Comparison of ENCODE assay signal across 1 cellular context in the genomic region with DNA sequence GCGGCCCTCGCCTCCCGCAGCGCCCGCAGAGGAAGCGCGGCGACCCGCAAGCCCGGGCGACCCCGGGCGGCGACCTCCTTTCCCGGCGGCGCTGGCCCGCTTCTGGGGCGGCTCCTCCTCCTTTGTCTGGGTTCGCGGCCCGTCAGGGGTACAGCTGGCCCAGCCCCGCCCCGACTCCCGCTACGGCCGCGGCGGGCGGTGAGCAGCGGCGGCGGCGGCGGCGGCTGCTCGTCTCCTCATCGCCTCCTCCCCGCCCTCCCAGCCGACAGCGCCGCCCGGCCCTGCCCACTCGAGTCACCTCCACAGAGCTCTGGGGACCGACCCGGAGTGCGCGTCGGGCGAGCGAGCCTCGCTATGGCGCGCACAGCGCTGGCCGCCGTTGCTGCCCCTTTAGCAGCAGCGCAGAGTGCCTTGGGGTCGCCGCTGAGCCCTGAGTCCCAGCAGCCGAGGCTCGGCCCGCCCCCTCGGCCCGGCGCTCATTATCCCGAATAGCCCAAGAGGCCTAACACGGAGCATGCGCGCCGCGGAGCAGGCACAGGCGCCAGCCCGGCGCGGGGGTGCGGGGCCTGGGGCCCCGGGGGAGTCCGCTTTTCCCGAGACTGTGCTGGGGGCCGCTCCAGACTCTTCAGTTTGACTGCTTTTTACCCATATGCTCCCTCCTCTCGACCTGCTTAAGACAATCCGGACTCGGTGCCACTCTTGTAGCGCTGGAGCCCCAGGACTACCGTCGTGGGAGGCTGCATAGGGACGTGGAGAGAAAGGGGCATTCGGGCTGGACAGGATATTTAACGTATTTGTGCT.
TF ChIP-seq lines count a peak whose summit lies in the region.

TSS of gene SOS2 (minus strand) at position 104 of the 801 bp plus-strand sequence. CDS start 295 bp downstream, outside the sequence.

TF ChIP-seq in HepG2, 621 proteins besides CTCF, POLR2A, EP300 and RAD21 (continued from another document and continues in another):
- no peak for TF ChIP-seq GRHL1 (CRISPR knock-in tag; conservative IDR thresholded peaks at IDR 0.05)
- no peak for TF ChIP-seq ZNF773 (CRISPR knock-in tag; IDR thresholded peaks at IDR 0.05; ENCODE audit: borderline replicate concordance)
- TF ChIP-seq, protein P1, sequence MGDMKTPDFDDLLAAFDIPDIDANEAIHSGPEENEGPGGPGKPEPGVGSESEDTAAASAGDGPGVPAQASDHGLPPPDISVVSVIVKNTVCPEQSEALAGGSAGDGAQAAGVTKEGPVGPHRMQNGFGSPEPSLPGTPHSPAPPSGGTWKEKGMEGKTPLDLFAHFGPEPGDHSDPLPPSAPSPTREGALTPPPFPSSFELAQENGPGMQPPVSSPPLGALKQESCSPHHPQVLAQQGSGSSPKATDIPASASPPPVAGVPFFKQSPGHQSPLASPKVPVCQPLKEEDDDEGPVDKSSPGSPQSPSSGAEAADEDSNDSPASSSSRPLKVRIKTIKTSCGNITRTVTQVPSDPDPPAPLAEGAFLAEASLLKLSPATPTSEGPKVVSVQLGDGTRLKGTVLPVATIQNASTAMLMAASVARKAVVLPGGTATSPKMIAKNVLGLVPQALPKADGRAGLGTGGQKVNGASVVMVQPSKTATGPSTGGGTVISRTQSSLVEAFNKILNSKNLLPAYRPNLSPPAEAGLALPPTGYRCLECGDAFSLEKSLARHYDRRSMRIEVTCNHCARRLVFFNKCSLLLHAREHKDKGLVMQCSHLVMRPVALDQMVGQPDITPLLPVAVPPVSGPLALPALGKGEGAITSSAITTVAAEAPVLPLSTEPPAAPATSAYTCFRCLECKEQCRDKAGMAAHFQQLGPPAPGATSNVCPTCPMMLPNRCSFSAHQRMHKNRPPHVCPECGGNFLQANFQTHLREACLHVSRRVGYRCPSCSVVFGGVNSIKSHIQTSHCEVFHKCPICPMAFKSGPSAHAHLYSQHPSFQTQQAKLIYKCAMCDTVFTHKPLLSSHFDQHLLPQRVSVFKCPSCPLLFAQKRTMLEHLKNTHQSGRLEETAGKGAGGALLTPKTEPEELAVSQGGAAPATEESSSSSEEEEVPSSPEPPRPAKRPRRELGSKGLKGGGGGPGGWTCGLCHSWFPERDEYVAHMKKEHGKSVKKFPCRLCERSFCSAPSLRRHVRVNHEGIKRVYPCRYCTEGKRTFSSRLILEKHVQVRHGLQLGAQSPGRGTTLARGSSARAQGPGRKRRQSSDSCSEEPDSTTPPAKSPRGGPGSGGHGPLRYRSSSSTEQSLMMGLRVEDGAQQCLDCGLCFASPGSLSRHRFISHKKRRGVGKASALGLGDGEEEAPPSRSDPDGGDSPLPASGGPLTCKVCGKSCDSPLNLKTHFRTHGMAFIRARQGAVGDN (CRISPR knock-in tag; IDR thresholded peaks at IDR 0.05), result peak; percentile 88
- TF ChIP-seq ZNF879 (CRISPR knock-in tag; IDR thresholded peaks at IDR 0.05), result no peak
- TF ChIP-seq, protein P2, sequence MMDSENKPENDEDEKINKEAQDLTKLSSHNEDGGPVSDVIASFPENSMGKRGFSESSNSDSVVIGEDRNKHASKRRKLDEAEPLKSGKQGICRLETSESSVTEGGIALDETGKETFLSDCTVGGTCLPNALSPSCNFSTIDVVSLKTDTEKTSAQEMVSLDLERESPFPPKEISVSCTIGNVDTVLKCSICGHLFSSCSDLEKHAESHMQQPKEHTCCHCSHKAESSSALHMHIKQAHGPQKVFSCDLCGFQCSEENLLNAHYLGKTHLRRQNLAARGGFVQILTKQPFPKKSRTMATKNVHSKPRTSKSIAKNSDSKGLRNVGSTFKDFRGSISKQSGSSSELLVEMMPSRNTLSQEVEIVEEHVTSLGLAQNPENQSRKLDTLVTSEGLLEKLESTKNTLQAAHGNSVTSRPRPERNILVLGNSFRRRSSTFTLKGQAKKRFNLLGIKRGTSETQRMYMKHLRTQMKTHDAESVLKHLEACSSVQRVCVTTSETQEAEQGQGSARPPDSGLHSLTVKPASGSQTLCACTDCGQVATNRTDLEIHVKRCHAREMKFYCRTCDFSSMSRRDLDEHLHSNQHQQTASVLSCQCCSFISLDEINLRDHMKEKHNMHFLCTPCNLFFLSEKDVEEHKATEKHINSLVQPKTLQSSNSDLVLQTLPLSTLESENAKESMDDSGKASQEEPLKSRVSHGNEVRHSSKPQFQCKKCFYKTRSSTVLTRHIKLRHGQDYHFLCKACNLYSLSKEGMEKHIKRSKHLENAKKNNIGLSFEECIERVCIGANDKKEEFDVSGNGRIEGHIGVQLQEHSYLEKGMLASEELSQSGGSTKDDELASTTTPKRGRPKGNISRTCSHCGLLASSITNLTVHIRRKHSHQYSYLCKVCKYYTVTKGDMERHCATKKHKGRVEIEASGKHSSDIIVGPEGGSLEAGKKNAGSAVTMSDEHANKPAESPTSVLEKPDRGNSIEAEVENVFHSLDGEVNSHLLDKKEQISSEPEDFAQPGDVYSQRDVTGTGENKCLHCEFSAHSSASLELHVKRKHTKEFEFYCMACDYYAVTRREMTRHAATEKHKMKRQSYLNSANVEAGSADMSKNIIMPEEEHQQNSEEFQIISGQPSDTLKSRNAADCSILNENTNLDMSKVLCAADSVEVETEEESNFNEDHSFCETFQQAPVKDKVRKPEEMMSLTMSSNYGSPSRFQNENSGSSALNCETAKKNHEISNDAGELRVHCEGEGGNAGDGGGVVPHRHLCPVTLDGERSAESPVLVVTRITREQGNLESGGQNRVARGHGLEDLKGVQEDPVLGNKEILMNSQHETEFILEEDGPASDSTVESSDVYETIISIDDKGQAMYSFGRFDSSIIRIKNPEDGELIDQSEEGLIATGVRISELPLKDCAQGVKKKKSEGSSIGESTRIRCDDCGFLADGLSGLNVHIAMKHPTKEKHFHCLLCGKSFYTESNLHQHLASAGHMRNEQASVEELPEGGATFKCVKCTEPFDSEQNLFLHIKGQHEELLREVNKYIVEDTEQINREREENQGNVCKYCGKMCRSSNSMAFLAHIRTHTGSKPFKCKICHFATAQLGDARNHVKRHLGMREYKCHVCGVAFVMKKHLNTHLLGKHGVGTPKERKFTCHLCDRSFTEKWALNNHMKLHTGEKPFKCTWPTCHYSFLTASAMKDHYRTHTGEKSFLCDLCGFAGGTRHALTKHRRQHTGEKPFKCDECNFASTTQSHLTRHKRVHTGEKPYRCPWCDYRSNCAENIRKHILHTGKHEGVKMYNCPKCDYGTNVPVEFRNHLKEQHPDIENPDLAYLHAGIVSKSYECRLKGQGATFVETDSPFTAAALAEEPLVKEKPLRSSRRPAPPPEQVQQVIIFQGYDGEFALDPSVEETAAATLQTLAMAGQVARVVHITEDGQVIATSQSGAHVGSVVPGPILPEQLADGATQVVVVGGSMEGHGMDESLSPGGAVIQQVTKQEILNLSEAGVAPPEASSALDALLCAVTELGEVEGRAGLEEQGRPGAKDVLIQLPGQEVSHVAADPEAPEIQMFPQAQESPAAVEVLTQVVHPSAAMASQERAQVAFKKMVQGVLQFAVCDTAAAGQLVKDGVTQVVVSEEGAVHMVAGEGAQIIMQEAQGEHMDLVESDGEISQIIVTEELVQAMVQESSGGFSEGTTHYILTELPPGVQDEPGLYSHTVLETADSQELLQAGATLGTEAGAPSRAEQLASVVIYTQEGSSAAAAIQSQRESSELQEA (CRISPR knock-in tag; IDR thresholded peaks at IDR 0.05; ENCODE audit: not compliant biosample characterization), result peak; percentile 54
- no peak for TF ChIP-seq FOXM1 (CRISPR knock-in tag; IDR thresholded peaks at IDR 0.05)
- TF ChIP-seq HOXA5 (CRISPR knock-in tag; IDR thresholded peaks at IDR 0.05), result peak; percentile 83
- no peak for TF ChIP-seq SETDB1 (CRISPR knock-in tag; IDR thresholded peaks at IDR 0.05; ENCODE audit: borderline replicate concordance)
- TF ChIP-seq MAF1 (CRISPR knock-in tag; IDR thresholded peaks at IDR 0.05; ENCODE audit: borderline replicate concordance), result no peak
- TF ChIP-seq ZSCAN20 (CRISPR knock-in tag; IDR thresholded peaks at IDR 0.05; ENCODE audit: borderline replicate concordance), result peak; percentile 95
- no peak for TF ChIP-seq RFX3 (CRISPR knock-in tag; IDR thresholded peaks at IDR 0.05)
- TF ChIP-seq, protein P3, sequence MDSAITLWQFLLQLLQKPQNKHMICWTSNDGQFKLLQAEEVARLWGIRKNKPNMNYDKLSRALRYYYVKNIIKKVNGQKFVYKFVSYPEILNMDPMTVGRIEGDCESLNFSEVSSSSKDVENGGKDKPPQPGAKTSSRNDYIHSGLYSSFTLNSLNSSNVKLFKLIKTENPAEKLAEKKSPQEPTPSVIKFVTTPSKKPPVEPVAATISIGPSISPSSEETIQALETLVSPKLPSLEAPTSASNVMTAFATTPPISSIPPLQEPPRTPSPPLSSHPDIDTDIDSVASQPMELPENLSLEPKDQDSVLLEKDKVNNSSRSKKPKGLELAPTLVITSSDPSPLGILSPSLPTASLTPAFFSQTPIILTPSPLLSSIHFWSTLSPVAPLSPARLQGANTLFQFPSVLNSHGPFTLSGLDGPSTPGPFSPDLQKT (CRISPR knock-in tag; IDR thresholded peaks at IDR 0.05; ENCODE audit: borderline replicate concordance), result no peak
- no peak for TF ChIP-seq SNRNP70 (IDR thresholded peaks at IDR 0.05; ENCODE audit: low read depth, low read length)
- no peak; the same call in 1 of the 2 replicates for TF ChIP-seq HOXA9 (CRISPR knock-in tag; IDR thresholded peaks at IDR 0.05; ENCODE audit: borderline replicate concordance)
- TF ChIP-seq, protein P4, sequence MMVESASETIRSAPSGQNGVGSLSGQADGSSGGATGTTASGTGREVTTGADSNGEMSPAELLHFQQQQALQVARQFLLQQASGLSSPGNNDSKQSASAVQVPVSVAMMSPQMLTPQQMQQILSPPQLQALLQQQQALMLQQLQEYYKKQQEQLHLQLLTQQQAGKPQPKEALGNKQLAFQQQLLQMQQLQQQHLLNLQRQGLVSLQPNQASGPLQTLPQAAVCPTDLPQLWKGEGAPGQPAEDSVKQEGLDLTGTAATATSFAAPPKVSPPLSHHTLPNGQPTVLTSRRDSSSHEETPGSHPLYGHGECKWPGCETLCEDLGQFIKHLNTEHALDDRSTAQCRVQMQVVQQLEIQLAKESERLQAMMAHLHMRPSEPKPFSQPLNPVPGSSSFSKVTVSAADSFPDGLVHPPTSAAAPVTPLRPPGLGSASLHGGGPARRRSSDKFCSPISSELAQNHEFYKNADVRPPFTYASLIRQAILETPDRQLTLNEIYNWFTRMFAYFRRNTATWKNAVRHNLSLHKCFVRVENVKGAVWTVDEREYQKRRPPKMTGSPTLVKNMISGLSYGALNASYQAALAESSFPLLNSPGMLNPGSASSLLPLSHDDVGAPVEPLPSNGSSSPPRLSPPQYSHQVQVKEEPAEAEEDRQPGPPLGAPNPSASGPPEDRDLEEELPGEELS (CRISPR knock-in tag; IDR thresholded peaks at IDR 0.05), result no peak
- no peak for TF ChIP-seq AHDC1 (CRISPR knock-in tag; IDR thresholded peaks at IDR 0.05; ENCODE audit: borderline replicate concordance)
